In the genomic region with DNA sequence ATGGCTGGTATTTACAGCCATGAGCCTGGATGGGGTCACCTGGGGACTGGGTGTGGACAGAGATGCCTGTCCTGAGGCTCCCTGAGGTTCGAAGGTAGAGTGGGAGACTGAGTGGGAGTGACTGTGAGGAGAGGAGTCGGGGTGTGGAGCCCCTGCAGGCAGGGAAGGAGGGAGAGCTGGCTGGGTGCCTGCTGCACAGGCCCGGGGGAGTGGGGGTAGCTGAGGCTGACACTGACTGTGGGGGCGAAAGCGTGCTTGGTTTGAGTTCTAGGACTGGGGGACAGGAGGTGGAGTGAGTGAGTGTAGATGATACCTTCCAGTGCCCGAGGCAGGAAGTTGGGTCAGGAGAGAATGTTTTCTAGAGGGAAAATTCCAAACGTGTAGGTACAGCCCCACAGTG, we compare ENCODE assay signal across 10 cellular contexts. TPM values are rescaled to one million over a fixed set of nuclear protein-coding genes. Genes with fewer than 3 reads are reported as not detected.
A peak's percentile ranks its signal among the peaks of the same experiment; 100 is the strongest.
DNase-seq lines count a peak whose midpoint lies in the region; ATAC-seq and TF ChIP-seq lines count a peak whose summit lies in the region.
"Had no signal": no experiment of that assay in that cellular context is flagged by ENCODE, and none has a peak within 500 bp of the region (broad histone marks: within the 10 kb centered on the region; RNA-seq: fewer than 3 reads in every experiment).

No MANE protein-coding gene starts in this region.

- H3K9me3 Mint-ChIP-seq in activated naive CD8-positive, alpha-beta T cell treated with anti-CD3 and anti-CD28 coated beads, Interleukin-2, amount 50 U/mL, for 24 hours, result no peaks in the 10 kb centered on the region

- H3K4me3 ChIP-seq in right cardiac atrium (ENCODE audit: low read length) (no peak overlapping the region), right atrium auricular region (no peak overlapping the region), iPS-15b (ENCODE audit: low read depth, low read length) (no peak overlapping the region)
- H3K4me3 ChIP-seq: HAP-1 had no signal

- H3K36me3 ChIP-seq in right atrium auricular region (peaks cover 31% of the 10 kb centered on the region), iPS-15b (ENCODE audit: control insufficient read depth, insufficient read depth, low read length) (peaks cover 5% of the 10 kb centered on the region)
- H3K36me3 ChIP-seq: HAP-1 had no signal

- DNase-seq in right cardiac atrium (peak in 2 of 3 donors; percentile 53 to 57), right atrium auricular region (ENCODE audit: low spot score) (no peak), sciatic nerve (ENCODE audit: low spot score) (no peak)
- DNase-seq in activated naive CD8-positive, alpha-beta T cell treated with anti-CD3 and anti-CD28 coated beads, Interleukin-2, amount 50 U/mL, for 24 hours, result no peak
- DNase-seq in activated effector memory CD4-positive, alpha-beta T cell treated with Interleukin-2 at 50 U/mL for 16 hours, result no peak
- DNase-seq: NCI-H2171 treated with DMSO at 0.1 percent for 48 hours had no signal

- H3K9ac ChIP-seq in iPS-15b (ENCODE audit: low read depth, low read length), result peak overlapping the region; percentile 13

- H3K27ac Mint-ChIP-seq in activated naive CD8-positive, alpha-beta T cell treated with anti-CD3 and anti-CD28 coated beads, Interleukin-2, amount 50 U/mL, for 24 hours, result peak overlapping the region; percentile 76

- no peaks in the 10 kb centered on the region for H3K36me3 Mint-ChIP-seq in activated naive CD8-positive, alpha-beta T cell treated with anti-CD3 and anti-CD28 coated beads, Interleukin-2, amount 50 U/mL, for 24 hours (ENCODE audit: low read depth)

- ATAC-seq in right cardiac atrium (no peak), HG03571 (IDR thresholded peaks at IDR 0.05; ENCODE audit: unreplicated experiment) (no peak), sciatic nerve (no peak)
- ATAC-seq in activated naive CD8-positive, alpha-beta T cell treated with anti-CD3 and anti-CD28 coated beads, Interleukin-2, amount 50 U/mL, for 24 hours, result no peak

- intact Hi-C loops in right cardiac atrium (cut with DNase I), result loop anchor here in 2 of 4 donors (5.0 kb wide), 2 partner anchors 35 to 45 kb away; a partner anchor contains a TSS
- intact Hi-C loops in sciatic nerve (cut with DNase I), result loop anchor here (5.0 kb wide), 1 partner anchor 1015 kb away; no protein-coding TSS in a partner anchor

- no peaks in the 10 kb centered on the region for H3K27me3 ChIP-seq in right cardiac atrium (ENCODE audit: control insufficient read depth, insufficient read depth)
- no peaks in the 10 kb centered on the region for H3K27me3 ChIP-seq in right atrium auricular region
- no peaks in the 10 kb centered on the region for H3K27me3 ChIP-seq in iPS-15b (ENCODE audit: control insufficient read depth, insufficient read depth, low read length)

- no peaks in the 10 kb centered on the region for H3K27me3 Mint-ChIP-seq in activated naive CD8-positive, alpha-beta T cell treated with anti-CD3 and anti-CD28 coated beads, Interleukin-2, amount 50 U/mL, for 24 hours

- peaks cover 20% of the 10 kb centered on the region for H3K4me1 Mint-ChIP-seq in activated naive CD8-positive, alpha-beta T cell treated with anti-CD3 and anti-CD28 coated beads, Interleukin-2, amount 50 U/mL, for 24 hours

- H3K27ac ChIP-seq in right cardiac atrium (ENCODE audit: low read length), result no peak overlapping the region
- peak overlapping the region in 1 of 2 donors; percentile 9 for H3K27ac ChIP-seq in right atrium auricular region
- H3K27ac ChIP-seq in temporal lobe (ENCODE audit: low read depth, low read length), result peak overlapping the region; percentile 78

- H3K4me1 ChIP-seq in right cardiac atrium (ENCODE audit: control insufficient read depth, insufficient read depth, low read length), result peaks cover 19% of the 10 kb centered on the region
- H3K4me1 ChIP-seq in right atrium auricular region, result peaks cover 0 to 63% of the 10 kb centered on the region in 2 donors
- H3K4me1 ChIP-seq in iPS-15b (ENCODE audit: control insufficient read depth, insufficient read depth, low read length), result peaks cover 4% of the 10 kb centered on the region
- H3K4me1 ChIP-seq: HAP-1 had no signal

- 35% methylated on average over 7 of the region's 7 CpGs for WGBS in right cardiac atrium

- no peaks in the 10 kb centered on the region for H3K9me3 ChIP-seq in right cardiac atrium (ENCODE audit: control insufficient read depth, low read length)
- no peaks in the 10 kb centered on the region for H3K9me3 ChIP-seq in right atrium auricular region
- no peaks in the 10 kb centered on the region for H3K9me3 ChIP-seq in iPS-15b (ENCODE audit: control insufficient read depth, insufficient read depth, low read length)
- H3K9me3 ChIP-seq: HAP-1 had no signal

- no peak for TF ChIP-seq CTCF in right atrium auricular region (IDR thresholded peaks at IDR 0.05)

- H3K4me3 Mint-ChIP-seq in activated naive CD8-positive, alpha-beta T cell treated with anti-CD3 and anti-CD28 coated beads, Interleukin-2, amount 50 U/mL, for 24 hours, result no peak overlapping the region

RNA-seq across cellular contexts. Expression of a gene that starts 7.1 kb away (rescaled TPM):
- 100 to 1,000 TPM; 145 to 201 (median 158) TPM for total RNA-seq in right cardiac atrium
- polyA plus RNA-seq in right cardiac atrium, result 157 TPM
- 10 to 100 TPM; 51.0 to 66.0 TPM for total RNA-seq in right atrium auricular region
- 163 TPM for total RNA-seq in temporal lobe
- 91.6 TPM for total RNA-seq in sciatic nerve

RNA-seq across cellular contexts. Expression of a gene that starts 15.8 kb away (rescaled TPM):
- total RNA-seq in right cardiac atrium, result 100 to 1,000 TPM in 3 of 4 donors, 10 to 100 TPM in 1; 94.2 to 106 (median 104) TPM
- 107 TPM for polyA plus RNA-seq in right cardiac atrium
- total RNA-seq in right atrium auricular region, result 100 to 1,000 TPM; 222 to 270 TPM
- 22.4 TPM for total RNA-seq in temporal lobe
- 44.7 TPM for total RNA-seq in sciatic nerve

RNA-seq across cellular contexts. Expression of a gene that starts 33.3 kb away (rescaled TPM):
- total RNA-seq in right cardiac atrium (10 to 100 TPM in 1 of 4 donors, 1 to 10 TPM in 3; 5.9 to 89.3 (median 7.8) TPM), right atrium auricular region (10 to 100 TPM; 32.6 to 69.1 TPM), temporal lobe (1.5 TPM), sciatic nerve (9.2 TPM)
- 24.1 TPM for polyA plus RNA-seq in right cardiac atrium

RNA-seq across cellular contexts. Expression of a gene that starts 47.5 kb away (rescaled TPM):
- total RNA-seq in right cardiac atrium (100 to 1,000 TPM; 106 to 128 (median 120) TPM), right atrium auricular region (10 to 100 TPM; 51.0 to 76.5 TPM), temporal lobe (84.3 TPM), sciatic nerve (154 TPM)
- polyA plus RNA-seq in right cardiac atrium, result 67.9 TPM

RNA-seq across cellular contexts. Expression of a gene that starts 54.2 kb away (rescaled TPM):
- total RNA-seq in right cardiac atrium (10 to 100 TPM; 10.1 to 14.0 (median 13.2) TPM), right atrium auricular region (10 to 100 TPM; 12.8 to 18.4 TPM), temporal lobe (2.2 TPM), sciatic nerve (28.2 TPM)
- polyA plus RNA-seq in right cardiac atrium, result 12.5 TPM

Comparison
In these comparisons a context has a peak if more than half of its experiments do, and no peak if none do; other contexts are left out.
1. DNase-seq: peak in right cardiac atrium (2 of 3); none in right atrium auricular region (single experiment), activated naive CD8-positive, alpha-beta T cell treated with anti-CD3 and anti-CD28 coated beads, Interleukin-2, amount 50 U/mL, for 24 hours (single experiment), activated effector memory CD4-positive, alpha-beta T cell treated with Interleukin-2 at 50 U/mL for 16 hours (single experiment) and sciatic nerve (single experiment).